Comparison of ENCODE assay signal across 26 cellular contexts in the genomic region with DNA sequence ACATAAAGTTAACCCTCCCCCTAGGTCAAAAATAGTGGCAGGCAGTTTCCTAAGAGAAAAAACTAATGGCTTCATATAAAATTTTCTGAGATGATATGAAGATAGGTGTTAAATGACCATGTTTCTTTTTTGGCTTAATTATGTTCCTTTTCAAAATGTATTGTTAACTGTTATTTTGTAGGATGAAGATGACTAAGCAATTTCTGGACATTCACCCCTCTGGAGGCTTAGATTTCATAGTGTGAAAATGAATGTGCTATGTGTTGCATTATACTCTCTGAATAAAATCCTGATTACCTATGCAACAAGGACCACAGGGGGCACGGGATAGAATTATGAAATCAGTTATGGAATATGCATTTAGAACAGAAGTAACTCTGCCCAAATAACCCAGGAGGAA.
"Had no signal": no experiment of that assay in that cellular context is flagged by ENCODE, and none has a peak within 500 bp of the region (broad histone marks: within the 10 kb centered on the region; RNA-seq: fewer than 3 reads in every experiment).

No MANE protein-coding gene starts in this region.

- H3K4me3 ChIP-seq: colonic mucosa, esophagus squamous epithelium, gastrocnemius medialis, heart right ventricle, left lung, lower lobe of right lung, mucosa of descending colon had no signal

- FAIRE-seq: endometrium, islet of Langerhans, keratinocyte had no signal

- H3K27ac ChIP-seq: colonic mucosa, epithelial cell of prostate, esophagus squamous epithelium, gastrocnemius medialis, heart right ventricle, left lung, lower lobe of right lung had no signal

- H3K36me3 ChIP-seq: colonic mucosa, esophagus squamous epithelium, gastrocnemius medialis, heart right ventricle, left lung, lower lobe of right lung had no signal

- H3K27me3 ChIP-seq: colonic mucosa, esophagus squamous epithelium, gastrocnemius medialis, heart right ventricle, left lung had no signal

- ATAC-seq: effector memory CD8-positive, alpha-beta T cell; esophagus mucosa; gastrocnemius medialis; heart right ventricle; left cardiac atrium; left lung; left ventricle myocardium superior; lower lobe of right lung; mucosa of descending colon had no signal

- H3K9me3 ChIP-seq: colonic mucosa, esophagus squamous epithelium, gastrocnemius medialis, heart right ventricle, left lung, lower lobe of right lung, mucosa of descending colon had no signal

- DNase-seq: colonic mucosa; cortex of kidney; effector CD8-positive, alpha-beta T cell; effector memory CD8-positive, alpha-beta T cell; endodermal cell; erythroblast; esophagus squamous epithelium; foreskin fibroblast; foreskin melanocyte; gastrocnemius medialis; glutamatergic neuron; head of caudate nucleus; heart right ventricle; hippocampal formation; left cardiac atrium; left lung; left ventricle myocardium superior; lower lobe of right lung; mesenchymal stem cell; mucosa of descending colon; naive B cell had no signal

- H3K4me1 ChIP-seq: colonic mucosa, esophagus squamous epithelium, heart right ventricle, left lung, lower lobe of right lung had no signal
